ENCODE assay signal across 1 cellular context in the genomic region with DNA sequence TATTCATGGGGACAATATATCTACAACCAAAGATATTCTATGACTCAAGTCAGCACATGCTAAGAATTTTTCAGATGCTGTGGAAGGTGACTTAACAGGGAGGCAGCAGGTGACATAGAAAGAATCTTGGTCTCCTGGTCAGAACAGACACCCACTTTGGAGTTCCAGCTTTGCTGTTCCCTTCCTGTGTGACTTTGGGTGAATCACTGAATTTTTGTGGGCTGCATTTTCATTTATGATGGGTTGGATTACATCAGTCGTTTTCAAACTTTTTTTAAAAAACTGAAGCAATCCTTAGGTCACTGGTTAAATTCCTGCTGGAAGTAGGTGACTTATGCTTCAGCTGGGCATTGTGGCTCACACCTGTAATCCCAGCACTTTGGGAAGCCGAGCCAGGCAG.
A peak's percentile ranks its signal among the peaks of the same experiment; 100 is the strongest.
TF ChIP-seq lines count a peak whose summit lies in the region.

No MANE protein-coding gene starts in this region.

TF ChIP-seq in SK-N-SH, 30 proteins besides CTCF, POLR2A, EP300 and RAD21 (continued from another document):
- TF ChIP-seq, protein P1, sequence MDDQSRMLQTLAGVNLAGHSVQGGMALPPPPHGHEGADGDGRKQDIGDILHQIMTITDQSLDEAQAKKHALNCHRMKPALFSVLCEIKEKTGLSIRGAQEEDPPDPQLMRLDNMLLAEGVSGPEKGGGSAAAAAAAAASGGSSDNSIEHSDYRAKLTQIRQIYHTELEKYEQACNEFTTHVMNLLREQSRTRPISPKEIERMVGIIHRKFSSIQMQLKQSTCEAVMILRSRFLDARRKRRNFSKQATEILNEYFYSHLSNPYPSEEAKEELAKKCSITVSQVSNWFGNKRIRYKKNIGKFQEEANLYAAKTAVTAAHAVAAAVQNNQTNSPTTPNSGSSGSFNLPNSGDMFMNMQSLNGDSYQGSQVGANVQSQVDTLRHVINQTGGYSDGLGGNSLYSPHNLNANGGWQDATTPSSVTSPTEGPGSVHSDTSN (IDR thresholded peaks at IDR 0.05): no peak
- no peak for TF ChIP-seq POLR2AphosphoS5 (IDR thresholded peaks at IDR 0.05; ENCODE audit: low read depth, low read length)
- peak; percentile 52 for TF ChIP-seq JUND (IDR thresholded peaks at IDR 0.05)
- TF ChIP-seq NFIC (IDR thresholded peaks at IDR 0.05; ENCODE audit: borderline replicate concordance): no peak
- no peak for TF ChIP-seq TAF1 (IDR thresholded peaks at IDR 0.05; ENCODE audit: borderline replicate concordance, low read depth, low read length)
- no peak for TF ChIP-seq FOXJ3 (CRISPR knock-in tag; IDR thresholded peaks at IDR 0.05)
- no peak for TF ChIP-seq CHD2 (IDR thresholded peaks at IDR 0.05; ENCODE audit: low read length, partially characterized antibody)
- peak; percentile 55 for TF ChIP-seq TCF12 (IDR thresholded peaks at IDR 0.05)
- TF ChIP-seq, protein P2, sequence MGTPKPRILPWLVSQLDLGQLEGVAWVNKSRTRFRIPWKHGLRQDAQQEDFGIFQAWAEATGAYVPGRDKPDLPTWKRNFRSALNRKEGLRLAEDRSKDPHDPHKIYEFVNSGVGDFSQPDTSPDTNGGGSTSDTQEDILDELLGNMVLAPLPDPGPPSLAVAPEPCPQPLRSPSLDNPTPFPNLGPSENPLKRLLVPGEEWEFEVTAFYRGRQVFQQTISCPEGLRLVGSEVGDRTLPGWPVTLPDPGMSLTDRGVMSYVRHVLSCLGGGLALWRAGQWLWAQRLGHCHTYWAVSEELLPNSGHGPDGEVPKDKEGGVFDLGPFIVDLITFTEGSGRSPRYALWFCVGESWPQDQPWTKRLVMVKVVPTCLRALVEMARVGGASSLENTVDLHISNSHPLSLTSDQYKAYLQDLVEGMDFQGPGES (IDR thresholded peaks at IDR 0.05; ENCODE audit: low read depth, low read length): no peak
- peak; percentile 49; the same call in 1 of the 2 replicates for TF ChIP-seq FOSL2 (IDR thresholded peaks at IDR 0.05; ENCODE audit: borderline replicate concordance, low read depth)
- no peak for TF ChIP-seq NRF1 (IDR thresholded peaks at IDR 0.05; ENCODE audit: low read depth, low read length)
- no peak for TF ChIP-seq ELF1 (IDR thresholded peaks at IDR 0.05)
- TF ChIP-seq TEAD4 (IDR thresholded peaks at IDR 0.05; ENCODE audit: borderline replicate concordance, insufficient read depth): 0 out of 2 replicates have a peak, but pooled peaks have one; percentile 14
